ENCODE assay signal across 21 cellular contexts in genomic region chr16:87337247-87337646, GRCh38. TPM values are rescaled to one million over a fixed set of nuclear protein-coding genes. Genes with fewer than 3 reads are reported as not detected.
DNase-seq lines count a peak whose midpoint lies in the region; ATAC-seq, FAIRE-seq and TF ChIP-seq lines count a peak whose summit lies in the region.
"Had no signal": no experiment of that assay in that cellular context is flagged by ENCODE, and none has a peak within 500 bp of the region (broad histone marks: within the 10 kb centered on the region; RNA-seq: fewer than 3 reads in every experiment).

No MANE protein-coding gene starts in this region.

- H3K4me3 ChIP-seq in heart right ventricle = no peak overlapping the region
- H3K4me3 ChIP-seq in osteoblast (ENCODE audit: insufficient read depth, low read length) = no peak overlapping the region
- H3K4me3 ChIP-seq in GM23248 = no peak overlapping the region
- H3K4me3 ChIP-seq: colonic mucosa, prostate gland, stomach, upper lobe of right lung had no signal

- DNase-seq in Right ventricle myocardium inferior (ENCODE audit: missing footprints) (peak; percentile 27), heart right ventricle (no peak), GM12891 (ENCODE audit: insufficient read length, low spot score) (no peak), osteoblast (ENCODE audit: insufficient read length, low spot score, missing footprints) (peak; percentile 68), hippocampal formation (lab: John Stamatoyannopoulos, UW) (no peak), GM23248 (no peak), posterior vena cava (ENCODE audit: low spot score) (no peak)
- DNase-seq in activated CD8-positive, alpha-beta T cell treated with anti-CD3 and anti-CD28 coated beads, Interleukin-2, amount 10 ng/mL, durations not matched to agents 7 days and 5 days = no peak
- DNase-seq: activated CD4-positive, alpha-beta T cell treated with anti-CD3 and anti-CD28 coated beads, Interleukin-2, amount 50 U/mL, for 1 hour; activated naive CD4-positive, alpha-beta T cell treated with anti-CD3 and anti-CD28 coated beads, Interleukin-2, amount 50 U/mL, for 16 hours; activated T-cell treated with anti-CD3 and anti-CD28 coated beads, Interleukin-2, amount 50 U/mL, for 1 hour; colonic mucosa; NCI-H1105 treated with DMSO at 0.1 percent for 48 hours; NCI-H2081 treated with DMSO at 0.1 percent for 48 hours; stimulated activated CD4-positive, alpha-beta T cell treated with anti-CD3 and anti-CD28 coated beads, Interleukin-1b, Interleukin-23, amount 100 ng/mL, for 48 hours; stomach; SW 1271; upper lobe of right lung had no signal

- no peaks in the 10 kb centered on the region for H3K9me2 ChIP-seq in GM23248 (ENCODE audit: insufficient read depth)

- CTCF ChIA-PET in activated CD8-positive, alpha-beta T cell treated with anti-CD3 and anti-CD28 coated beads, Interleukin-2, amount 10 ng/mL, durations not matched to agents 7 days and 5 days (lab: Charles Lee) = no interaction called here

- no peaks in the 10 kb centered on the region for H3K27me3 Mint-ChIP-seq in activated CD8-positive, alpha-beta T cell treated with anti-CD3 and anti-CD28 coated beads, Interleukin-2, amount 10 ng/mL, durations not matched to agents 7 days and 5 days (ENCODE audit: low read depth)

- H2AFZ ChIP-seq in osteoblast (ENCODE audit: low read length) (no peak overlapping the region), GM23248 (no peak overlapping the region)

- H3K4me1 ChIP-seq in heart right ventricle (peaks cover 0 to 2% (median 0%) of the 10 kb centered on the region in 9 donors), osteoblast (ENCODE audit: insufficient read depth, low read length) (no peaks in the 10 kb centered on the region), GM23248 (ENCODE audit: insufficient read depth) (no peaks in the 10 kb centered on the region)
- H3K4me1 ChIP-seq: colonic mucosa, prostate gland, upper lobe of right lung had no signal

- peak overlapping the region; percentile 56 for H3K27ac Mint-ChIP-seq in activated CD8-positive, alpha-beta T cell treated with anti-CD3 and anti-CD28 coated beads, Interleukin-2, amount 10 ng/mL, durations not matched to agents 7 days and 5 days

- H3K36me3 ChIP-seq in heart right ventricle (peaks cover 0 to 90% (median 58%) of the 10 kb centered on the region in 9 donors), osteoblast (ENCODE audit: insufficient read depth, low read length) (peaks cover 38% of the 10 kb centered on the region), GM23248 (ENCODE audit: low read depth) (peaks cover 2% of the 10 kb centered on the region; the same call in 1 of the 2 replicates)

- ATAC-seq in Right ventricle myocardium inferior = no peak
- ATAC-seq in heart right ventricle = no peak
- ATAC-seq in activated CD8-positive, alpha-beta T cell treated with anti-CD3 and anti-CD28 coated beads, Interleukin-2, amount 10 ng/mL, durations not matched to agents 7 days and 5 days = no peak
- ATAC-seq: left lobe of liver, upper lobe of right lung had no signal

- no peak overlapping the region for H3K27ac ChIP-seq in heart right ventricle
- H3K27ac ChIP-seq in osteoblast (ENCODE audit: low read depth, low read length) = no peak overlapping the region
- H3K27ac ChIP-seq in GM23248 = no peak overlapping the region
- H3K27ac ChIP-seq: colonic mucosa, prostate gland, stomach, upper lobe of right lung had no signal

- no peaks in the 10 kb centered on the region for H3K9me3 Mint-ChIP-seq in activated CD8-positive, alpha-beta T cell treated with anti-CD3 and anti-CD28 coated beads, Interleukin-2, amount 10 ng/mL, durations not matched to agents 7 days and 5 days (ENCODE audit: insufficient read depth)
- H3K9me3 Mint-ChIP-seq: neural crest cell had no signal

- TF ChIP-seq CTCF in heart right ventricle (IDR thresholded peaks at IDR 0.05) = no peak
- no peak for TF ChIP-seq CTCF in osteoblast (IDR thresholded peaks at IDR 0.05; ENCODE audit: extremely low read depth, low read depth, low read length)

- H3K9me3 ChIP-seq in heart right ventricle = no peaks in the 10 kb centered on the region
- no peaks in the 10 kb centered on the region for H3K9me3 ChIP-seq in osteoblast (ENCODE audit: low read depth, low read length)
- no peaks in the 10 kb centered on the region for H3K9me3 ChIP-seq in GM23248 (ENCODE audit: low read depth)
- H3K9me3 ChIP-seq: colonic mucosa, prostate gland, stomach, upper lobe of right lung had no signal

- WGBS in heart right ventricle, 2 donors = 80 to 82% methylated on average over 13 of the region's 13 CpGs
- 79 to 83% methylated on average over 13 of the region's 13 CpGs for WGBS in GM23248 (ENCODE audit: low coverage in 1 of 2, low lambda C conversion rate in 2 of 2, missing lambda C conversion rate in 2 of 2), 2 experiments

- intact Hi-C loops in Right ventricle myocardium inferior (cut with DNase I) (no loop called here), heart right ventricle (cut with DNase I) (no loop called here), posterior vena cava (cut with DNase I) (no loop called here)

- no peaks in the 10 kb centered on the region for H3F3A ChIP-seq in GM23248 (ENCODE audit: insufficient read depth)

- peaks cover 38% of the 10 kb centered on the region for H3K36me3 Mint-ChIP-seq in activated CD8-positive, alpha-beta T cell treated with anti-CD3 and anti-CD28 coated beads, Interleukin-2, amount 10 ng/mL, durations not matched to agents 7 days and 5 days (ENCODE audit: low read depth)

- H3K79me2 ChIP-seq in osteoblast (ENCODE audit: insufficient read depth, low read length) (peaks cover 5% of the 10 kb centered on the region), GM23248 (ENCODE audit: insufficient read depth) (peaks cover 21% of the 10 kb centered on the region)

- POLR2A ChIA-PET in activated CD8-positive, alpha-beta T cell treated with anti-CD3 and anti-CD28 coated beads, Interleukin-2, amount 10 ng/mL, durations not matched to agents 7 days and 5 days (lab: Charles Lee) = interaction anchor here (1.3 kb wide), 1 partner anchor 20 kb away, joined by 3 read pairs; the partner anchor contains the start of gene C16orf95

- H3K4me1 Mint-ChIP-seq in activated CD8-positive, alpha-beta T cell treated with anti-CD3 and anti-CD28 coated beads, Interleukin-2, amount 10 ng/mL, durations not matched to agents 7 days and 5 days (ENCODE audit: low read depth) = peaks cover 29% of the 10 kb centered on the region
- H3K4me1 Mint-ChIP-seq: neural crest cell had no signal

- in situ Hi-C loops in GM23248 (cut with MboI) = no loop called here

- no peaks in the 10 kb centered on the region for H4K20me1 ChIP-seq in osteoblast (ENCODE audit: insufficient read depth, low read length)
- H4K20me1 ChIP-seq in GM23248 (ENCODE audit: insufficient read depth) = no peaks in the 10 kb centered on the region

- no peak overlapping the region for H3K9ac ChIP-seq in GM23248

- no peak overlapping the region for H3K4me2 ChIP-seq in osteoblast (ENCODE audit: insufficient read depth, low read length)
- no peak overlapping the region for H3K4me2 ChIP-seq in GM23248 (ENCODE audit: unreplicated experiment)

- peak; percentile 9 for FAIRE-seq in GM12891 (lab: Jason Lieb, UNC)

- no peak for TF ChIP-seq POLR2A in GM12891 (IDR thresholded peaks at IDR 0.05; ENCODE audit: low read depth, low read length)

- H3K27me3 ChIP-seq in heart right ventricle (no peaks in the 10 kb centered on the region), osteoblast (ENCODE audit: insufficient read depth, low read length) (no peaks in the 10 kb centered on the region), GM23248 (replicated peaks; ENCODE audit: insufficient read depth) (no peaks in the 10 kb centered on the region)
- H3K27me3 ChIP-seq: colonic mucosa, stomach, upper lobe of right lung had no signal

- H3K4me3 Mint-ChIP-seq in activated CD8-positive, alpha-beta T cell treated with anti-CD3 and anti-CD28 coated beads, Interleukin-2, amount 10 ng/mL, durations not matched to agents 7 days and 5 days = no peak overlapping the region
- H3K4me3 Mint-ChIP-seq: neural crest cell had no signal

TF ChIP-seq in GM12891, 5 proteins besides CTCF, POLR2A, EP300 and RAD21:
- TF ChIP-seq TAF1 (IDR thresholded peaks at IDR 0.05; ENCODE audit: low read depth, low read length) (no peak), PAX5 (IDR thresholded peaks at IDR 0.05; ENCODE audit: insufficient read depth, low read length, severe bottlenecking) (no peak)

RNA-seq across cellular contexts. Expression of gene C16orf95, which starts 20.1 kb away (rescaled TPM):
- 4.2 TPM for total RNA-seq in Right ventricle myocardium inferior
- total RNA-seq in heart right ventricle = 1 to 10 TPM; 2.8 to 5.1 (median 3.8) TPM
- polyA plus RNA-seq in heart right ventricle = 1 to 10 TPM; 1.7 to 3.2 TPM
- polyA plus RNA-seq in GM12891 (2012; ENCODE audit: low read depth, missing spikeins) = 8.9 TPM
- 1 to 10 TPM; 7.2 to 9.4 TPM for total RNA-seq in activated CD8-positive, alpha-beta T cell treated with anti-CD3 and anti-CD28 coated beads, Interleukin-2, amount 10 ng/mL, durations not matched to agents 7 days and 5 days
- total RNA-seq in osteoblast = 4.0 and 4.4 TPM in 2 replicates
- total RNA-seq in GM23248 (2014; rRNA removed; shearing (Covaris generic)) = 0.89 and 5.1 TPM in 2 replicates
- polyA plus RNA-seq in GM23248 (2016; fragmentation: Nextera tagmentation; extraction: Ambion mirVana) = 6.3 and 9.2 TPM in 2 replicates
- total RNA-seq in posterior vena cava = 1 to 10 TPM; 1.1 to 3.1 TPM

RNA-seq across cellular contexts. Expression of gene FBXO31, which starts 46.3 kb away (rescaled TPM):
- total RNA-seq in Right ventricle myocardium inferior = 70.2 TPM
- total RNA-seq in heart right ventricle = 10 to 100 TPM; 58.3 to 94.3 (median 74.0) TPM
- 10 to 100 TPM; 15.1 to 21.4 TPM for polyA plus RNA-seq in heart right ventricle
- 15.3 TPM for polyA plus RNA-seq in GM12891 (2012; ENCODE audit: low read depth, missing spikeins)
- total RNA-seq in activated CD8-positive, alpha-beta T cell treated with anti-CD3 and anti-CD28 coated beads, Interleukin-2, amount 10 ng/mL, durations not matched to agents 7 days and 5 days = 10 to 100 TPM; 29.3 to 30.1 TPM
- total RNA-seq in osteoblast = 31.2 and 33.3 TPM in 2 replicates
- 31.0 and 46.8 TPM in 2 replicates for total RNA-seq in GM23248 (2014; rRNA removed; shearing (Covaris generic))
- polyA plus RNA-seq in GM23248 (2016; fragmentation: Nextera tagmentation; extraction: Ambion mirVana) = 17.5 and 19.3 TPM in 2 replicates
- total RNA-seq in posterior vena cava = 10 to 100 TPM; 50.4 to 58.5 TPM

RNA-seq across cellular contexts. Expression of gene MAP1LC3B, which starts 54.9 kb away (rescaled TPM):
- total RNA-seq in Right ventricle myocardium inferior (125 TPM), heart right ventricle (100 to 1,000 TPM; 109 to 141 (median 125) TPM), osteoblast (44.5 and 62.5 TPM in 2 replicates), posterior vena cava (10 to 100 TPM; 51.2 to 52.2 TPM)
- polyA plus RNA-seq in heart right ventricle (100 to 1,000 TPM in 1 of 2 donors, 10 to 100 TPM in 1; 47.0 to 161 TPM), GM23248 (2016; fragmentation: Nextera tagmentation; extraction: Ambion mirVana) (224 and 226 TPM in 2 replicates)
- 31.3 TPM for polyA plus RNA-seq in GM12891 (2012; ENCODE audit: low read depth, missing spikeins)
- total RNA-seq in activated CD8-positive, alpha-beta T cell treated with anti-CD3 and anti-CD28 coated beads, Interleukin-2, amount 10 ng/mL, durations not matched to agents 7 days and 5 days = 10 to 100 TPM; 40.2 to 45.3 TPM
- 43.3 and 43.9 TPM in 2 replicates for total RNA-seq in GM23248 (2014; rRNA removed; shearing (Covaris generic))

Comparison
In these comparisons a context has a peak if more than half of its experiments do, and no peak if none do; other contexts are left out.
1. DNase-seq: peak in Right ventricle myocardium inferior (single experiment) and osteoblast (single experiment); none in heart right ventricle (0 of 2), GM12891 (single experiment), activated CD8-positive, alpha-beta T cell treated with anti-CD3 and anti-CD28 coated beads, Interleukin-2, amount 10 ng/mL, durations not matched to agents 7 days and 5 days (single experiment), hippocampal formation (0 of 2), GM23248 (single experiment) and posterior vena cava (single experiment).